Comparison of ENCODE assay signal across 2 cellular contexts in genomic region chr19:29976151-29976943, GRCh38.
A peak's percentile ranks its signal among the peaks of the same experiment; 100 is the strongest.
TF ChIP-seq lines count a peak whose summit lies in the region.

No MANE protein-coding gene starts in this region.

TF ChIP-seq in HEK293T, 16 proteins besides CTCF, POLR2A, EP300 and RAD21:
- TF ChIP-seq BHLHE40 (IDR thresholded peaks at IDR 0.05; ENCODE audit: borderline replicate concordance): no peak
- TF ChIP-seq ZNF384 (IDR thresholded peaks at IDR 0.05): no peak
- no peak for TF ChIP-seq FOXK2 (IDR thresholded peaks at IDR 0.05)
- no peak for TF ChIP-seq ARNT (IDR thresholded peaks at IDR 0.05)
- no peak for TF ChIP-seq FOXA1 (IDR thresholded peaks at IDR 0.05)
- TF ChIP-seq LEF1 (IDR thresholded peaks at IDR 0.05; ENCODE audit: borderline replicate concordance): no peak
- TF ChIP-seq NFRKB (IDR thresholded peaks at IDR 0.05): no peak
- TF ChIP-seq, protein P1, sequence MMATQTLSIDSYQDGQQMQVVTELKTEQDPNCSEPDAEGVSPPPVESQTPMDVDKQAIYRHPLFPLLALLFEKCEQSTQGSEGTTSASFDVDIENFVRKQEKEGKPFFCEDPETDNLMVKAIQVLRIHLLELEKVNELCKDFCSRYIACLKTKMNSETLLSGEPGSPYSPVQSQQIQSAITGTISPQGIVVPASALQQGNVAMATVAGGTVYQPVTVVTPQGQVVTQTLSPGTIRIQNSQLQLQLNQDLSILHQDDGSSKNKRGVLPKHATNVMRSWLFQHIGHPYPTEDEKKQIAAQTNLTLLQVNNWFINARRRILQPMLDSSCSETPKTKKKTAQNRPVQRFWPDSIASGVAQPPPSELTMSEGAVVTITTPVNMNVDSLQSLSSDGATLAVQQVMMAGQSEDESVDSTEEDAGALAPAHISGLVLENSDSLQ (IDR thresholded peaks at IDR 0.05): peak; percentile 76

TF ChIP-seq in K562, 482 proteins besides CTCF, POLR2A, EP300 and RAD21:
- TF ChIP-seq, protein P2, sequence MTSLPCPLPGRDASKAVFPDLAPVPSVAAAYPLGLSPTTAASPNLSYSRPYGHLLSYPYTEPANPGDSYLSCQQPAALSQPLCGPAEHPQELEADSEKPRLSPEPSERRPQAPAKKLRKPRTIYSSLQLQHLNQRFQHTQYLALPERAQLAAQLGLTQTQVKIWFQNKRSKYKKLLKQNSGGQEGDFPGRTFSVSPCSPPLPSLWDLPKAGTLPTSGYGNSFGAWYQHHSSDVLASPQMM (CRISPR knock-in tag; IDR thresholded peaks at IDR 0.05): no peak
- TF ChIP-seq SRSF7 (optimal IDR thresholded peaks at IDR 0.05; ENCODE audit: low read depth, low read length) (no peak), ZNF76 (CRISPR knock-in tag; IDR thresholded peaks at IDR 0.05; ENCODE audit: borderline replicate concordance) (no peak), HDGF (IDR thresholded peaks at IDR 0.05) (no peak), SIN3A (IDR thresholded peaks at IDR 0.05; ENCODE audit: borderline replicate concordance in 2 of 2, control insufficient read depth in 1 of 2, low read depth in 2 of 2, low read length in 2 of 2) (no peak), MED1 (CRISPR knock-in tag; IDR thresholded peaks at IDR 0.05; ENCODE audit: borderline replicate concordance) (no peak), GTF2A2 (tag; IDR thresholded peaks at IDR 0.05) (no peak)
- TF ChIP-seq, protein P3, sequence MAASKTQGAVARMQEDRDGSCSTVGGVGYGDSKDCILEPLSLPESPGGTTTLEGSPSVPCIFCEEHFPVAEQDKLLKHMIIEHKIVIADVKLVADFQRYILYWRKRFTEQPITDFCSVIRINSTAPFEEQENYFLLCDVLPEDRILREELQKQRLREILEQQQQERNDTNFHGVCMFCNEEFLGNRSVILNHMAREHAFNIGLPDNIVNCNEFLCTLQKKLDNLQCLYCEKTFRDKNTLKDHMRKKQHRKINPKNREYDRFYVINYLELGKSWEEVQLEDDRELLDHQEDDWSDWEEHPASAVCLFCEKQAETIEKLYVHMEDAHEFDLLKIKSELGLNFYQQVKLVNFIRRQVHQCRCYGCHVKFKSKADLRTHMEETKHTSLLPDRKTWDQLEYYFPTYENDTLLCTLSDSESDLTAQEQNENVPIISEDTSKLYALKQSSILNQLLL (CRISPR knock-in tag; IDR thresholded peaks at IDR 0.05; ENCODE audit: borderline replicate concordance): 0 out of 2 replicates have a peak, but pooled peaks have one; percentile 61
TF ChIP-seq in K562: peak in this region for 1.
